Comparison of ENCODE assay signal across 25 cellular contexts in the genomic region with DNA sequence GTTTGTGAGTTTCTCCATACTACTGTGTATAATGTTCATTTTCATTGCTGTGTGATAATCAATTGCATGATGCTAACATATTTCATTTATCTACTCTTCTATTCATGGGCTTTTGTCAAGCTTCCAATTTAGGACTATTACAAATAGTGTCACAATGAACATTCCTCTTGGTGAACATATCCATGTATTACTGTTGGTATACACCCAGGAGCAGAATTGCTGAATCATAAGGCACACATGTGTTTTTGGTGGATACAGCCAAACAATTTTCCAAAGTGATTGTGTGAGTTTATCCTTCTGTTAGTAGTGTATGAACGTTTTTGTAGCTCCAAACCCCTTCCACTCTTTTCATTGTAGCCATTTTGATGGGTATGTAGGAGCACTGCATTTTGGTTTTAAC.
"Had no signal": no experiment of that assay in that cellular context is flagged by ENCODE, and none has a peak within 500 bp of the region (broad histone marks: within the 10 kb centered on the region; RNA-seq: fewer than 3 reads in every experiment).

No MANE protein-coding gene starts in this region.

- H3K4me3 ChIP-seq: Peyer's patch, SJCRH30 had no signal

- ATAC-seq: activated T-cell treated with anti-CD3 and anti-CD28 coated beads, Interleukin-2, amount 50 U/mL, for 4 hours had no signal

- H3K27ac ChIP-seq: Peyer's patch, RWPE1, SJCRH30, VCaP had no signal

- H3K4me2 ChIP-seq: SK-N-SH had no signal

- H3K36me3 ChIP-seq: Peyer's patch, SJCRH30 had no signal

- DNase-seq: activated CD4-positive, alpha-beta memory T cell treated with anti-CD3 and anti-CD28 coated beads for 36 hours; activated CD4-positive, alpha-beta T cell treated with anti-CD3 and anti-CD28 coated beads, Interleukin-2, amount 10 ng/mL, durations not matched to agents 7 days and 5 days; activated CD4-positive, CD25-positive, alpha-beta regulatory T cell; activated CD8-positive, alpha-beta memory T cell treated with anti-CD3 and anti-CD28 coated beads for 24 hours; activated effector memory CD4-positive, alpha-beta T cell treated with anti-CD3 and anti-CD28 coated beads, Interleukin-2, amount 50 U/mL, for 16 hours; activated naive CD4-positive, alpha-beta T cell treated with anti-CD3 and anti-CD28 coated beads for 36 hours; activated T-cell treated with anti-CD3 and anti-CD28 coated beads, Interleukin-2, amount 50 U/mL, for 4 hours; caudate nucleus; Kasumi-1; KBM-7; NCI-H1092; NCI-H1417; NCI-H1930; NCI-H2107; NCI-H2171 treated with DMSO at 0.1 percent for 48 hours; NCI-H345; NCI-H510A treated with DMSO at 0.1 percent for 48 hours; NCI-H69; Peyer's patch; Right ventricle myocardium superior; SJCRH30; SK-N-SH; T-helper 1 cell had no signal

- H3K9me3 ChIP-seq: Peyer's patch, SK-N-SH had no signal

- H3K9ac ChIP-seq: SK-N-SH had no signal

- H3K27me3 ChIP-seq: Peyer's patch, SJCRH30 had no signal

- H3K9me2 ChIP-seq: SK-N-SH had no signal
